In the genomic region with DNA sequence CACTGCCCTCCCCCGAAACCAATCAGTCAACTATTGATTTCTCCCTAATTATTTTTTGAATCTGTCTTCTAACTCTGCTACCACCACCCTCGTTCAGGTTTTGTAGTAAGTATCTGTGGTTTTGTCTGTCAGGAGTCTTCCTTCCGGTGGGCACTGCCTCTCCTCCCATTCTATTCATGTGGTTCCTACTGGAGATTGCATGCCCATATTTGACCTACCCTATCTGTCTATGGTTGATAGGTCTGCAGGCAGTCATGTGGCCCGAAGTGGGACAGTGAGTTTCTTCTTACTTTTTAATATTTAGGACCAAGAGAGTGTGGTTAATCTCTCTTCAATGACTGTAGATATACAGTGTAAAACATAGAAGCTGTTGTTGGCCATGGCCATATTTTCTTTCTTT, we compare ENCODE assay signal across 13 cellular contexts. TPM values are rescaled to one million over a fixed set of nuclear protein-coding genes. Genes with fewer than 3 reads are reported as not detected.
DNase-seq lines count a peak whose midpoint lies in the region; ATAC-seq, FAIRE-seq and TF ChIP-seq lines count a peak whose summit lies in the region.
"Had no signal": no experiment of that assay in that cellular context is flagged by ENCODE, and none has a peak within 500 bp of the region (broad histone marks: within the 10 kb centered on the region; RNA-seq: fewer than 3 reads in every experiment).

No MANE protein-coding gene starts in this region.

- DNase-seq in CD4-positive, alpha-beta T cell = peak in 5 of 10 experiments; percentile 5 to 21 (median 8)
- peak; percentile 47 for DNase-seq in OCI-LY7 (ENCODE audit: low spot score)
- DNase-seq in activated T-helper 2 cell treated with anti-CD3 and anti-CD28 coated beads, Interferon-gamma antibody, Interleukin-2, Interleukin-4, amounts not matched to agents 10 μg/mL and 5 μg/mL and 100 μg/mL, durations not matched to agents 14 hours and 24 hours and 36 hours (ENCODE audit: low spot score) = peak; percentile 37
- DNase-seq in upper lobe of right lung = no peak
- DNase-seq in GM19238 (ENCODE audit: insufficient read length, low spot score) = no peak
- DNase-seq in HTR-8/SVneo (ENCODE audit: insufficient read length, low spot score) = no peak
- DNase-seq: gastrocnemius medialis, GM23248, lower lobe of right lung had no signal

- POLR2A ChIA-PET in CD4-positive, alpha-beta T cell (lab: Charles Lee) = no interaction called here
- POLR2A ChIA-PET in OCI-LY7 (lab: Charles Lee) = no interaction called here

- no peaks in the 10 kb centered on the region for H3K9me2 ChIP-seq in OCI-LY7 (ENCODE audit: insufficient read depth, low read length)

- TF ChIP-seq CTCF in CD4-positive, alpha-beta T cell (IDR thresholded peaks at IDR 0.05) = no peak
- TF ChIP-seq CTCF in OCI-LY7 (conservative IDR thresholded peaks at IDR 0.05; ENCODE audit: low read length) (no peak), upper lobe of right lung (IDR thresholded peaks at IDR 0.05) (no peak)

- no TSS peak for BruUV-seq in OCI-LY7 (replicated peaks; lab: Mats Ljungman, UMichigan)

- H3K27me3 ChIP-seq in CD4-positive, alpha-beta T cell (ENCODE audit: control insufficient read depth, insufficient read depth, low read length) = no peaks in the 10 kb centered on the region
- no peaks in the 10 kb centered on the region for H3K27me3 ChIP-seq in upper lobe of right lung
- H3K27me3 ChIP-seq: gastrocnemius medialis had no signal

- peak overlapping the region; percentile 55 for H3K4me3 Mint-ChIP-seq in CD4-positive, alpha-beta T cell
- peak overlapping the region; percentile 41 for H3K4me3 Mint-ChIP-seq in activated T-helper 2 cell treated with anti-CD3 and anti-CD28 coated beads, Interferon-gamma antibody, Interleukin-2, Interleukin-4, amounts not matched to agents 10 μg/mL and 5 μg/mL and 100 μg/mL, durations not matched to agents 14 hours and 24 hours and 36 hours (ENCODE audit: low read depth)

- H3K9me3 ChIP-seq in CD4-positive, alpha-beta T cell (ENCODE audit: control insufficient read depth, low read length) = no peaks in the 10 kb centered on the region
- H3K9me3 ChIP-seq in OCI-LY7 (ENCODE audit: low read length) (no peaks in the 10 kb centered on the region; the same call in 1 of the 2 replicates), upper lobe of right lung (no peaks in the 10 kb centered on the region)
- H3K9me3 ChIP-seq: gastrocnemius medialis, lower lobe of right lung, prostate gland had no signal

- no peaks in the 10 kb centered on the region for H3K79me2 ChIP-seq in OCI-LY7 (ENCODE audit: insufficient read depth, low read depth, low read length)

- intact Hi-C loops in CD4-positive, alpha-beta T cell (cut with DNase I, micrococcal nuclease) = no loop called here
- intact Hi-C loops in OCI-LY7 (cut with micrococcal nuclease; ENCODE audit: unreplicated experiment) = no loop called here
- intact Hi-C loops in activated T-helper 2 cell treated with anti-CD3 and anti-CD28 coated beads, Interferon-gamma antibody, Interleukin-2, Interleukin-4, amounts not matched to agents 10 μg/mL and 5 μg/mL and 100 μg/mL, durations not matched to agents 14 hours and 24 hours and 36 hours (cut with micrococcal nuclease) = no loop called here
- intact Hi-C loops in upper lobe of right lung (cut with DNase I) = no loop called here

- H3K27ac Mint-ChIP-seq in CD4-positive, alpha-beta T cell = no peak overlapping the region
- H3K27ac Mint-ChIP-seq in activated T-helper 2 cell treated with anti-CD3 and anti-CD28 coated beads, Interferon-gamma antibody, Interleukin-2, Interleukin-4, amounts not matched to agents 10 μg/mL and 5 μg/mL and 100 μg/mL, durations not matched to agents 14 hours and 24 hours and 36 hours = no peak overlapping the region

- H2AFZ ChIP-seq in OCI-LY7 (ENCODE audit: low read length) = peak overlapping the region; percentile 84; the same call in 1 of the 2 replicates
- H2AFZ ChIP-seq: GM23248 had no signal

- H3K4me1 ChIP-seq in OCI-LY7 (ENCODE audit: insufficient read depth, low read length, poor library complexity, severe bottlenecking) (peaks cover 20% of the 10 kb centered on the region), upper lobe of right lung (no peaks in the 10 kb centered on the region)
- H3K4me1 ChIP-seq: gastrocnemius medialis, lower lobe of right lung, prostate gland had no signal

- peak overlapping the region; percentile 70 for H3K4me2 ChIP-seq in OCI-LY7 (ENCODE audit: low read length)

- H3K36me3 ChIP-seq in OCI-LY7 (ENCODE audit: insufficient read depth, low read length) (no peaks in the 10 kb centered on the region), upper lobe of right lung (no peaks in the 10 kb centered on the region)
- H3K36me3 ChIP-seq: gastrocnemius medialis, lower lobe of right lung, prostate gland had no signal

- peak; percentile 93 for ATAC-seq in CD4-positive, alpha-beta T cell (ENCODE audit: poor library complexity)
- ATAC-seq in GM21786 (IDR thresholded peaks at IDR 0.05; ENCODE audit: unreplicated experiment) (peak; percentile 71), HG02610 (IDR thresholded peaks at IDR 0.05; ENCODE audit: unreplicated experiment) (no peak), upper lobe of right lung (no peak)
- ATAC-seq: gastrocnemius medialis, lower lobe of right lung, Panc1 had no signal

- CTCF ChIA-PET in CD4-positive, alpha-beta T cell (lab: Charles Lee) = no interaction called here
- CTCF ChIA-PET in OCI-LY7 (lab: Charles Lee; ENCODE audit: unreplicated experiment) = no interaction called here

- H3K27me3 Mint-ChIP-seq in CD4-positive, alpha-beta T cell = peaks cover 11% of the 10 kb centered on the region
- H3K27me3 Mint-ChIP-seq in activated T-helper 2 cell treated with anti-CD3 and anti-CD28 coated beads, Interferon-gamma antibody, Interleukin-2, Interleukin-4, amounts not matched to agents 10 μg/mL and 5 μg/mL and 100 μg/mL, durations not matched to agents 14 hours and 24 hours and 36 hours (ENCODE audit: low read depth) = peaks cover 25% of the 10 kb centered on the region

- no peaks in the 10 kb centered on the region for H3K9me3 Mint-ChIP-seq in CD4-positive, alpha-beta T cell
- H3K9me3 Mint-ChIP-seq in activated T-helper 2 cell treated with anti-CD3 and anti-CD28 coated beads, Interferon-gamma antibody, Interleukin-2, Interleukin-4, amounts not matched to agents 10 μg/mL and 5 μg/mL and 100 μg/mL, durations not matched to agents 14 hours and 24 hours and 36 hours = no peaks in the 10 kb centered on the region

- no peaks in the 10 kb centered on the region for H4K20me1 ChIP-seq in OCI-LY7 (ENCODE audit: insufficient read depth, low read length)

- peaks cover 25% of the 10 kb centered on the region for H3K4me1 Mint-ChIP-seq in CD4-positive, alpha-beta T cell (ENCODE audit: low read depth)
- H3K4me1 Mint-ChIP-seq in activated T-helper 2 cell treated with anti-CD3 and anti-CD28 coated beads, Interferon-gamma antibody, Interleukin-2, Interleukin-4, amounts not matched to agents 10 μg/mL and 5 μg/mL and 100 μg/mL, durations not matched to agents 14 hours and 24 hours and 36 hours (ENCODE audit: low read depth) = peaks cover 11% of the 10 kb centered on the region

- no peak for FAIRE-seq in HTR-8/SVneo (lab: Jason Lieb, UNC)

- H3K27ac ChIP-seq in CD4-positive, alpha-beta T cell (ENCODE audit: low read depth, low read length) = no peak overlapping the region
- H3K27ac ChIP-seq in OCI-LY7 (ENCODE audit: low read depth, low read length, poor library complexity, severe bottlenecking) (no peak overlapping the region), upper lobe of right lung (no peak overlapping the region)
- H3K27ac ChIP-seq: gastrocnemius medialis, GM23248, lower lobe of right lung, prostate gland had no signal

- H3K4me3 ChIP-seq in OCI-LY7 (ENCODE audit: low read depth, low read length, poor library complexity, severe bottlenecking) = no peak overlapping the region
- no peak overlapping the region for H3K4me3 ChIP-seq in upper lobe of right lung
- H3K4me3 ChIP-seq: gastrocnemius medialis, GM23248, lower lobe of right lung, prostate gland had no signal

- no peaks in the 10 kb centered on the region for H3K36me3 Mint-ChIP-seq in CD4-positive, alpha-beta T cell (ENCODE audit: low read depth)
- H3K36me3 Mint-ChIP-seq in activated T-helper 2 cell treated with anti-CD3 and anti-CD28 coated beads, Interferon-gamma antibody, Interleukin-2, Interleukin-4, amounts not matched to agents 10 μg/mL and 5 μg/mL and 100 μg/mL, durations not matched to agents 14 hours and 24 hours and 36 hours (ENCODE audit: low read depth) = no peaks in the 10 kb centered on the region

RNA-seq across cellular contexts. Expression of a gene that starts 17.8 kb away (rescaled TPM):
- total RNA-seq in CD4-positive, alpha-beta T cell = 1 to 10 TPM; 5.7 to 6.5 TPM
- total RNA-seq in OCI-LY7 (2014; rRNA removed; shearing (Covaris generic)) = 25.5 and 32.1 TPM in 2 replicates
- total RNA-seq in OCI-LY7 (2022) (59.6 and 67.2 TPM in 2 replicates), upper lobe of right lung (22.0 TPM)
- 33.4 and 38.6 TPM in 2 replicates for total RNA-seq in activated T-helper 2 cell treated with anti-CD3 and anti-CD28 coated beads, Interferon-gamma antibody, Interleukin-2, Interleukin-4, amounts not matched to agents 10 μg/mL and 5 μg/mL and 100 μg/mL, durations not matched to agents 14 hours and 24 hours and 36 hours

RNA-seq across cellular contexts. Expression of a gene that starts 35.1 kb away (rescaled TPM):
- total RNA-seq in CD4-positive, alpha-beta T cell = 1 to 10 TPM; 6.0 to 6.6 TPM
- 4.6 and 6.3 TPM in 2 replicates for total RNA-seq in OCI-LY7 (2014; rRNA removed; shearing (Covaris generic))
- total RNA-seq in OCI-LY7 (2022) = 13.2 and 17.9 TPM in 2 replicates
- total RNA-seq in activated T-helper 2 cell treated with anti-CD3 and anti-CD28 coated beads, Interferon-gamma antibody, Interleukin-2, Interleukin-4, amounts not matched to agents 10 μg/mL and 5 μg/mL and 100 μg/mL, durations not matched to agents 14 hours and 24 hours and 36 hours = 14.7 and 15.6 TPM in 2 replicates
- total RNA-seq in upper lobe of right lung = 16.1 TPM

Comparison
In these comparisons a context has a peak if more than half of its experiments do, and no peak if none do; other contexts are left out.
1. ATAC-seq: peak in CD4-positive, alpha-beta T cell (single experiment) and GM21786 (single experiment); none in HG02610 (single experiment) and upper lobe of right lung (single experiment).
2. DNase-seq: peak in OCI-LY7 (single experiment) and activated T-helper 2 cell treated with anti-CD3 and anti-CD28 coated beads, Interferon-gamma antibody, Interleukin-2, Interleukin-4, amounts not matched to agents 10 μg/mL and 5 μg/mL and 100 μg/mL, durations not matched to agents 14 hours and 24 hours and 36 hours (single experiment); none in upper lobe of right lung (single experiment), GM19238 (single experiment) and HTR-8/SVneo (single experiment).